Comparison of ENCODE assay signal across 9 cellular contexts in the genomic region with DNA sequence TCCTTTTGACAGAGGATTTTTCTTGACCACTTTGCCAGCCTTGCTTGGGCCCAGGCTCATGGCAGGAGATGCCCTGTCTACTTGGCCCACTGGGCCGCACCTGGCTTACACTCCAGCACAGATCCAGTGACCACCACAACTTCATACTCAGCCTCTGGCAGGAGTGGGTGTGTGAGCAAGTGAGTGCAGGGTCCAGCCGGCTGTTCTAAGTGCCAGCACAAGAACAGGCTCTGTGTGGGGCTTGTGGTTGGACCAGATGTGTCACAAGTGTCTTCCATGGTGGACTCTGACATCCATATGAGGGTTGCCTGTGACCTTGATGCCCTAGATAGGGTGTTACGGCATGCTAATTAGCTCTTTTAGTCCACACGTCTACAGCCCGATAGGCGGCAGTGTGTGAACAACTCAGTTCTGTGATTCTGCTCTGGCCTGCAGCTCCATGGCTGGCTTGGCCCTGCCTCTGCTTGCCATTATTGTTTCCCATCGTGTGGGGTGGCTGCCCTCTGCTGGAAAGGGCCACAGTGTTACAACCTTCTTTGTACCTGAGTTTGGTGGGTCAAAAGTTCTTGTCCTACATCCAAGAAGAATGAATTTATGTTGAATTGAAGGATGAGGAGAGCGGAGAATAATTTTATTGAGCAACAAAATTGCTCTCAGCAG.
DNase-seq lines count a peak whose midpoint lies in the region; ATAC-seq, FAIRE-seq and TF ChIP-seq lines count a peak whose summit lies in the region.
"Had no signal": no experiment of that assay in that cellular context is flagged by ENCODE, and none has a peak within 500 bp of the region (broad histone marks: within the 10 kb centered on the region; RNA-seq: fewer than 3 reads in every experiment).

No MANE protein-coding gene starts in this region.

- FAIRE-seq in RCC 7860 (lab: Jason Lieb, UNC) = no peak

- DNase-seq in NOMO-1 (lab: John Stamatoyannopoulos, UW; ENCODE audit: unreplicated experiment in 2 of 2) (peak; percentile 21), NOMO-1 treated with dmso at 0.1 percent for 144 hours (lab: John Stamatoyannopoulos, UW; ENCODE audit: unreplicated experiment) (no peak), RCC 7860 (ENCODE audit: low spot score) (peak; percentile 48), epithelial cell of esophagus (ENCODE audit: low read depth) (peak; percentile 75), posterior vena cava (ENCODE audit: low spot score) (peak; percentile 74), NCI-H345 (lab: John Stamatoyannopoulos, UW) (no peak)

- H3K4me3 ChIP-seq in epithelial cell of esophagus (ENCODE audit: low read length) = no peak overlapping the region
- H3K4me3 ChIP-seq: skin epidermis had no signal

- peak; percentile 63 for TF ChIP-seq CTCF in epithelial cell of esophagus (IDR thresholded peaks at IDR 0.05; ENCODE audit: insufficient read depth, low read depth, low read length, missing control alignments)

- ATAC-seq in GM21390 (IDR thresholded peaks at IDR 0.05; ENCODE audit: unreplicated experiment) = peak; percentile 86
- ATAC-seq in HG03469 (IDR thresholded peaks at IDR 0.05; ENCODE audit: unreplicated experiment) = peak; percentile 97

- intact Hi-C loops in posterior vena cava (cut with DNase I) = no loop called here

Comparison
In these comparisons a context has a peak if more than half of its experiments do, and no peak if none do; other contexts are left out.
1. DNase-seq: peak in NOMO-1 (2 of 2), RCC 7860 (single experiment), epithelial cell of esophagus (single experiment) and posterior vena cava (single experiment); none in NOMO-1 treated with dmso at 0.1 percent for 144 hours (single experiment) and NCI-H345 (single experiment).